21 cellular contexts compared by ENCODE assay signal in the genomic region with DNA sequence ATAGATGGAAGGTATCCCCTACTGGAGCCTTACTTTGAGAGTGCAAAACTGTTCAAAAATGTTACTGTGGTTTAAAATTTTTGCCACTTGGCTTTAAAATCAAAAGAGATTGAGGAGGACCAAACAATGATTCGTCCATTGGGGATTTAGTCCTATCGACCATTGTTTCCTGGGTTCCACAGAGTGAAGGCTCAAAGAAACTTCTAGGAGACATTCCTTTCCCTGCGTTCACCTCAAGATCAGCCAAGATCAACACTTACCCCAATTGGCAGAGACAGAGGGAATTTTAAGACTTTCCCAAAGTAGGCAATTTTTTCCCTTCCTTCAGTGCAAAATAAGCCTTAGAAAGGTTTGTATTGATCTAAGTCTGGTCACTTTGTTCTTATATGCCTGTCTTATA.
A peak's percentile ranks its signal among the peaks of the same experiment; 100 is the strongest.
DNase-seq lines count a peak whose midpoint lies in the region; ATAC-seq and TF ChIP-seq lines count a peak whose summit lies in the region.
"Had no signal": no experiment of that assay in that cellular context is flagged by ENCODE, and none has a peak within 500 bp of the region (broad histone marks: within the 10 kb centered on the region; RNA-seq: fewer than 3 reads in every experiment).

No MANE protein-coding gene starts in this region.

- H3K4me3 Mint-ChIP-seq in activated naive CD4-positive, alpha-beta T cell treated with anti-CD3 and anti-CD28 coated beads, Interleukin-2, amount 10 ng/mL, durations not matched to agents 7 days and 5 days = no peak overlapping the region
- H3K4me3 Mint-ChIP-seq: B cell; CD4-positive, alpha-beta T cell; CD8-positive, alpha-beta memory T cell; GM23338; H9 had no signal

- H3K4me3 ChIP-seq in MG63 (no peak overlapping the region), fibroblast of mammary gland (ENCODE audit: control insufficient read depth, low read depth, low read length) (no peak overlapping the region), skeletal muscle cell (ENCODE audit: low read depth, low read length) (no peak overlapping the region), tibial artery (no peak overlapping the region)
- H3K4me3 ChIP-seq: BLaER1, GM12878, GM23338 had no signal

- CTCF ChIA-PET in activated naive CD4-positive, alpha-beta T cell treated with anti-CD3 and anti-CD28 coated beads, Interleukin-2, amount 10 ng/mL, durations not matched to agents 7 days and 5 days (lab: Charles Lee) = no interaction called here

- no peaks in the 10 kb centered on the region for H3K4me1 Mint-ChIP-seq in activated naive CD4-positive, alpha-beta T cell treated with anti-CD3 and anti-CD28 coated beads, Interleukin-2, amount 10 ng/mL, durations not matched to agents 7 days and 5 days
- H3K4me1 Mint-ChIP-seq: B cell; CD8-positive, alpha-beta memory T cell had no signal

- H3K27me3 ChIP-seq in MG63 = no peaks in the 10 kb centered on the region
- no peaks in the 10 kb centered on the region for H3K27me3 ChIP-seq in tibial artery
- H3K27me3 ChIP-seq: BLaER1 had no signal

- H3K4me1 ChIP-seq in tibial artery = peaks cover 0 to 74% (median 16%) of the 10 kb centered on the region in 4 donors

- H3K9me3 ChIP-seq in MG63 = no peaks in the 10 kb centered on the region
- peaks cover 0 to 3% (median 0%) of the 10 kb centered on the region in 3 donors for H3K9me3 ChIP-seq in tibial artery
- H3K9me3 ChIP-seq: BLaER1 had no signal

- peaks cover 20% of the 10 kb centered on the region for H3K9me3 Mint-ChIP-seq in activated naive CD4-positive, alpha-beta T cell treated with anti-CD3 and anti-CD28 coated beads, Interleukin-2, amount 10 ng/mL, durations not matched to agents 7 days and 5 days

- intact Hi-C loops in tibial artery (cut with DNase I; ENCODE audit: low total_unique reads) = loop anchor here (5.0 kb wide), 1 partner anchor 1192 kb away; no protein-coding TSS in a partner anchor

- H3K36me3 ChIP-seq in MG63 (no peaks in the 10 kb centered on the region), tibial artery (no peaks in the 10 kb centered on the region)
- H3K36me3 ChIP-seq: BLaER1 had no signal

- H3K27me3 Mint-ChIP-seq in activated naive CD4-positive, alpha-beta T cell treated with anti-CD3 and anti-CD28 coated beads, Interleukin-2, amount 10 ng/mL, durations not matched to agents 7 days and 5 days = no peaks in the 10 kb centered on the region
- H3K27me3 Mint-ChIP-seq: B cell; CD4-positive, alpha-beta T cell; CD8-positive, alpha-beta memory T cell had no signal

- TF ChIP-seq CTCF in fibroblast of mammary gland (conservative IDR thresholded peaks at IDR 0.05; ENCODE audit: control insufficient read depth, insufficient read depth, low read depth, low read length) = no peak
- TF ChIP-seq CTCF in tibial artery (IDR thresholded peaks at IDR 0.05) = no peak

- H3K27ac Mint-ChIP-seq in activated naive CD4-positive, alpha-beta T cell treated with anti-CD3 and anti-CD28 coated beads, Interleukin-2, amount 10 ng/mL, durations not matched to agents 7 days and 5 days = no peak overlapping the region
- H3K27ac Mint-ChIP-seq: B cell; CD4-positive, alpha-beta T cell; CD8-positive, alpha-beta memory T cell; GM23338; H9 had no signal

- no peaks in the 10 kb centered on the region for H3K36me3 Mint-ChIP-seq in activated naive CD4-positive, alpha-beta T cell treated with anti-CD3 and anti-CD28 coated beads, Interleukin-2, amount 10 ng/mL, durations not matched to agents 7 days and 5 days
- H3K36me3 Mint-ChIP-seq: CD8-positive, alpha-beta memory T cell had no signal

- H3K27ac ChIP-seq in tibial artery = peak overlapping the region; percentile 43 to 54
- H3K27ac ChIP-seq: 22Rv1, BLaER1, C4-2B had no signal

- no peak for ATAC-seq in HG02763 (IDR thresholded peaks at IDR 0.05; ENCODE audit: unreplicated experiment)
- ATAC-seq: GM12878, GM23338, HCT116 had no signal

- DNase-seq in MG63 = peak; percentile 1
- DNase-seq in fibroblast of mammary gland (ENCODE audit: low read depth) = peak; percentile 33
- peak; percentile 7 for DNase-seq in skeletal muscle cell (ENCODE audit: low read depth)
- DNase-seq in tibial artery = no peak
- DNase-seq in CD1c-positive myeloid dendritic cell (ENCODE audit: extremely low spot score) = no peak
- DNase-seq in activated naive CD4-positive, alpha-beta T cell treated with anti-CD3 and anti-CD28 coated beads, Interleukin-2, amount 10 ng/mL, durations not matched to agents 7 days and 5 days = no peak
- DNase-seq: CD4-positive, alpha-beta T cell; CD8-positive, alpha-beta memory T cell; DMS 273 treated with DMSO at 0.1 percent for 48 hours; DMS79; EL; GDM1; H9 had no signal

Comparison
In these comparisons a context has a peak if more than half of its experiments do, and no peak if none do; other contexts are left out.
1. DNase-seq: peak in MG63 (single experiment), fibroblast of mammary gland (single experiment) and skeletal muscle cell (single experiment); none in tibial artery (0 of 2), CD1c-positive myeloid dendritic cell (single experiment) and activated naive CD4-positive, alpha-beta T cell treated with anti-CD3 and anti-CD28 coated beads, Interleukin-2, amount 10 ng/mL, durations not matched to agents 7 days and 5 days (single experiment).